9 cellular contexts compared by ENCODE assay signal in the genomic region with DNA sequence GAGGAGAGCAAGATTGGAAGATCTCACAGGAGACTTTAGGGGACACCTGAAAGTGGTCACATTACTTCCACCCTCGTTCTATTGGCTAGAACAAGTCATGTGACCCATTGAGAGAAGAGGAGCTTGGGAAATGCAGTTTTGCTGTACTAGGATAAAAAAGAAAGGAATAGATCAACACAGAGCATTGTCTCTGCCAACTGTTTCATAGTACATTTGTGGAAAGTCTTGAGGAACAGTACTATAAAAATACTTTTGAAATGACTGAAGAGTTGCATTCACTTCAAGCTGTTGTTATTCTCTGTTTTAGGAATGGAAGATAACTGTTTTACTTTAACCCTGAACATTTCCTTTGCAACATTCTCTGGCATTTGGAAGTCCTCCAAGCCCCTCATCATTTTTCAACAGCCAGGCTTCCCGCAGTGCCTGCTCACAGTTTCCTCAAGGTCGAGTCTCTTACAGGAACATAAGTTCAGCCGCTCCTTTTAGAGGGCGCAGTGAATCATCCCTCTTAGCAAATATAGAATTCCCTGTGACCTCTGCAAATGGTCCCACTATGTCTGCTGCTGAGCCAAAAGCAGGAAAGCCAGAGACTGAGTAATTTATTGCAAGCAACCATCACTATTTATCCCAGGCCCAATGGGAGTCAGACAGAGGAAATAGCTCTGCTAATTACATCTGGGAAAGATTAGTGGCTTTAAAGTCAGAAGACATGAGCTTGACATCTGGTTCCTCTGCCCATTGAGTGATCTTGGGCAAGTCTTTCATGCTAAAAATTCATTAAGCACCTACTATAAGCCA. TPM values are rescaled to one million over a fixed set of nuclear protein-coding genes. Genes with fewer than 3 reads are reported as not detected.
DNase-seq lines count a peak whose midpoint lies in the region; ATAC-seq and TF ChIP-seq lines count a peak whose summit lies in the region.
"Had no signal": no experiment of that assay in that cellular context is flagged by ENCODE, and none has a peak within 500 bp of the region (broad histone marks: within the 10 kb centered on the region; RNA-seq: fewer than 3 reads in every experiment).

No MANE protein-coding gene starts in this region.

- intact Hi-C loops in Right ventricle myocardium inferior (cut with DNase I) = no loop called here
- intact Hi-C loops in cardiac septum (cut with DNase I) = loop anchor here (5.0 kb wide), 1 partner anchor 41 kb away; the partner anchor contains the start of genes MRPL32 and PSMA2
- intact Hi-C loops in prostate gland (cut with DNase I) = no loop called here

- TF ChIP-seq CTCF in prostate gland (IDR thresholded peaks at IDR 0.05) = no peak

- H3K27me3 ChIP-seq in mucosa of rectum (ENCODE audit: control insufficient read depth in 2 of 2, insufficient read depth in 2 of 2, low read length in 2 of 2) (no peaks in the 10 kb centered on the region), prostate gland (replicated peaks; ENCODE audit: insufficient read depth) (no peaks in the 10 kb centered on the region)

- no peak overlapping the region for H3K9ac ChIP-seq in mucosa of rectum (ENCODE audit: low read depth in 1 of 2, low read length in 2 of 2)

- peak; percentile 74 for ATAC-seq in Right ventricle myocardium inferior
- ATAC-seq in esophagus mucosa = peak; percentile 52
- no peak for ATAC-seq in HG03378 (IDR thresholded peaks at IDR 0.05; ENCODE audit: unreplicated experiment)
- ATAC-seq in GM21528 (IDR thresholded peaks at IDR 0.05; ENCODE audit: low FRiP score, unreplicated experiment) = no peak

- H3K36me3 ChIP-seq in mucosa of rectum (ENCODE audit: control insufficient read depth in 2 of 2, insufficient read depth in 2 of 2, low read length in 2 of 2) = no peaks in the 10 kb centered on the region
- no peaks in the 10 kb centered on the region for H3K36me3 ChIP-seq in prostate gland

- no peak for DNase-seq in Right ventricle myocardium inferior (ENCODE audit: missing footprints)
- DNase-seq in cardiac septum (ENCODE audit: low spot score) = no peak
- no peak for DNase-seq in NCI-H1417 treated with DMSO at 0.1 percent for 48 hours (lab: John Stamatoyannopoulos, UW)
- no peak for DNase-seq in prostate gland (ENCODE audit: low spot score)
- DNase-seq: ACHN had no signal

- H3K27ac ChIP-seq in mucosa of rectum (ENCODE audit: low read depth in 2 of 2, low read length in 2 of 2) (peak overlapping the region; percentile 7 to 41), prostate gland (no peak overlapping the region)

- TF ChIP-seq POLR2A in prostate gland (IDR thresholded peaks at IDR 0.05) = no peak

- peaks cover 0 to 2% of the 10 kb centered on the region in 2 donors for H3K4me1 ChIP-seq in mucosa of rectum (ENCODE audit: control insufficient read depth in 2 of 2, insufficient read depth in 2 of 2, low read length in 2 of 2)
- no peaks in the 10 kb centered on the region for H3K4me1 ChIP-seq in prostate gland (replicated peaks)

- 32% methylated on average over 5 of the region's 5 CpGs for WGBS in prostate gland

- H3K9me3 ChIP-seq in mucosa of rectum (ENCODE audit: control insufficient read depth in 2 of 2, low read length in 2 of 2) (no peaks in the 10 kb centered on the region), prostate gland (no peaks in the 10 kb centered on the region)

- H3K4me3 ChIP-seq in mucosa of rectum (ENCODE audit: low read length in 2 of 2) (no peak overlapping the region), prostate gland (no peak overlapping the region)

RNA-seq across cellular contexts. Expression of gene MRPL32, which starts 40.7 kb away (rescaled TPM):
- total RNA-seq in Right ventricle myocardium inferior = 66.8 TPM
- total RNA-seq in cardiac septum = 51.3 TPM
- 41.2 TPM for total RNA-seq in esophagus mucosa
- 10 to 100 TPM; 48.3 to 65.7 TPM for total RNA-seq in prostate gland

RNA-seq across cellular contexts. Expression of gene PSMA2, which starts 40.9 kb away (rescaled TPM):
- total RNA-seq in Right ventricle myocardium inferior (81.7 TPM), cardiac septum (64.8 TPM), esophagus mucosa (74.4 TPM), prostate gland (10 to 100 TPM; 56.2 to 79.1 TPM)

Comparison
In these comparisons a context has a peak if more than half of its experiments do, and no peak if none do; other contexts are left out.
1. ATAC-seq: peak in Right ventricle myocardium inferior (single experiment) and esophagus mucosa (single experiment); none in HG03378 (single experiment) and GM21528 (single experiment).
2. H3K27ac ChIP-seq: peak in mucosa of rectum (2 of 2); none in prostate gland (0 of 2).